Comparison of ENCODE assay signal across 15 cellular contexts in genomic region chr1:65195495-65196417, GRCh38. TPM values are rescaled to one million over a fixed set of nuclear protein-coding genes. Genes with fewer than 3 reads are reported as not detected.
A peak's percentile ranks its signal among the peaks of the same experiment; 100 is the strongest.
DNase-seq lines count a peak whose midpoint lies in the region; ATAC-seq and TF ChIP-seq lines count a peak whose summit lies in the region.
"Had no signal": no experiment of that assay in that cellular context is flagged by ENCODE, and none has a peak within 500 bp of the region (broad histone marks: within the 10 kb centered on the region; RNA-seq: fewer than 3 reads in every experiment).

No MANE protein-coding gene starts in this region.

- intact Hi-C loops in thyroid gland (cut with DNase I): no loop called here

- no peak overlapping the region for H3K4me3 ChIP-seq in fibroblast of lung (replicated peaks in 1 of 4; ENCODE audit: control extremely low read depth in 1 of 4, insufficient read depth in 1 of 4, low read depth in 3 of 4, low read length in 4 of 4)
- H3K4me3 ChIP-seq in thyroid gland (replicated peaks in 1 of 3): no peak overlapping the region

- no peak for TF ChIP-seq POLR2A in thyroid gland (IDR thresholded peaks at IDR 0.05)

- 84 to 85% methylated on average over 9 of the region's 9 CpGs for WGBS in thyroid gland, 2 donors

- H3K9me3 Mint-ChIP-seq in osteocyte (ENCODE audit: unreplicated experiment): no peaks in the 10 kb centered on the region
- H3K9me3 Mint-ChIP-seq: natural killer cell treated with Interleukin-12 subunit alpha and Interleukin-12 subunit beta and Interleukin-15 and Interleukin-18, amount 100 ng/mL, for 72 hours had no signal

- ATAC-seq in GM19455 (IDR thresholded peaks at IDR 0.05; ENCODE audit: unreplicated experiment): no peak
- no peak for ATAC-seq in GM21423 (IDR thresholded peaks at IDR 0.05; ENCODE audit: unreplicated experiment)
- ATAC-seq: natural killer cell treated with Interleukin-12 subunit alpha and Interleukin-12 subunit beta and Interleukin-15 and Interleukin-18, amount 100 ng/mL, for 72 hours; stimulated activated naive CD8-positive, alpha-beta T cell treated with anti-CD3 and anti-CD28 coated beads, Interleukin-15, Interleukin-2, amounts not matched to agents 100 U/mL and 50 U/mL, for 24 hours had no signal

- H3K27me3 ChIP-seq in fibroblast of lung (ENCODE audit: control insufficient read depth, insufficient read depth, low read length) (no peaks in the 10 kb centered on the region), thyroid gland (no peaks in the 10 kb centered on the region)

- H2AFZ ChIP-seq in fibroblast of lung (ENCODE audit: low read length): no peak overlapping the region

- H3K9ac ChIP-seq in fibroblast of lung (ENCODE audit: insufficient read depth, low read length): no peak overlapping the region

- peaks cover 18% of the 10 kb centered on the region for H3K36me3 Mint-ChIP-seq in osteocyte (ENCODE audit: unreplicated experiment)
- H3K36me3 Mint-ChIP-seq: natural killer cell treated with Interleukin-12 subunit alpha and Interleukin-12 subunit beta and Interleukin-15 and Interleukin-18, amount 100 ng/mL, for 72 hours had no signal

- TF ChIP-seq CTCF in fibroblast of lung (conservative IDR thresholded peaks at IDR 0.05 in 1 of 2, IDR thresholded peaks at IDR 0.05 in 1 of 2; ENCODE audit: low read depth in 1 of 2, low read length in 2 of 2) (no peak), osteocyte (IDR thresholded peaks at IDR 0.05) (no peak), thyroid gland (IDR thresholded peaks at IDR 0.05) (no peak)

- no peaks in the 10 kb centered on the region for H3K36me3 ChIP-seq in fibroblast of lung (ENCODE audit: control insufficient read depth, insufficient read depth, low read length)
- H3K36me3 ChIP-seq in thyroid gland: no peaks in the 10 kb centered on the region

- no peaks in the 10 kb centered on the region for H3K9me3 ChIP-seq in fibroblast of lung (ENCODE audit: control insufficient read depth, insufficient read depth, low read depth, low read length)
- H3K9me3 ChIP-seq in thyroid gland: no peaks in the 10 kb centered on the region

- H3K4me1 Mint-ChIP-seq in osteocyte (ENCODE audit: unreplicated experiment): peaks cover 14% of the 10 kb centered on the region

- no peaks in the 10 kb centered on the region for H3K79me2 ChIP-seq in fibroblast of lung (ENCODE audit: control insufficient read depth, insufficient read depth, low read length)

- no peaks in the 10 kb centered on the region for H3K4me1 ChIP-seq in fibroblast of lung (ENCODE audit: control insufficient read depth, extremely low read depth, insufficient read depth, low read length)
- no peaks in the 10 kb centered on the region for H3K4me1 ChIP-seq in thyroid gland

- H3K4me2 ChIP-seq in fibroblast of lung (ENCODE audit: extremely low read depth, insufficient read depth, low read length): no peak overlapping the region

- DNase-seq in G401 (ENCODE audit: low spot score): peak; percentile 73
- peak; percentile 92 for DNase-seq in NCI-H226
- peak; percentile 67 to 84 for DNase-seq in fibroblast of lung (ENCODE audit: low read depth in 2 of 2)
- no peak for DNase-seq in osteocyte (ENCODE audit: extremely low spot score, unreplicated experiment)
- no peak for DNase-seq in thyroid gland
- DNase-seq in Kasumi-1 (lab: John Stamatoyannopoulos, UW): no peak
- DNase-seq: activated naive CD4-positive, alpha-beta T cell treated with Interleukin-2 at 50 U/mL for 16 hours; effector CD4-positive, alpha-beta T cell; NCI-H2107; stimulated activated CD4-positive, alpha-beta T cell treated with anti-CD3 and anti-CD28 coated beads, Interleukin-15, amount 100 ng/mL, for 24 hours; stimulated activated naive CD8-positive, alpha-beta T cell treated with anti-CD3 and anti-CD28 coated beads, Interleukin-15, Interleukin-2, amounts not matched to agents 100 U/mL and 50 U/mL, for 24 hours had no signal

- peaks cover 2% of the 10 kb centered on the region for H3K27me3 Mint-ChIP-seq in osteocyte (ENCODE audit: unreplicated experiment)

- H3K27ac Mint-ChIP-seq in osteocyte (ENCODE audit: unreplicated experiment): peak overlapping the region; percentile 76
- H3K27ac Mint-ChIP-seq: natural killer cell treated with Interleukin-12 subunit alpha and Interleukin-12 subunit beta and Interleukin-15 and Interleukin-18, amount 100 ng/mL, for 72 hours had no signal

- H3K27ac ChIP-seq in fibroblast of lung (ENCODE audit: insufficient read depth, low read length) (no peak overlapping the region), thyroid gland (no peak overlapping the region)
- H3K27ac ChIP-seq: RWPE1 had no signal

- H4K20me1 ChIP-seq in fibroblast of lung (ENCODE audit: control insufficient read depth, extremely low read depth, insufficient read depth, low read length): no peaks in the 10 kb centered on the region

- no peak overlapping the region for H3K4me3 Mint-ChIP-seq in osteocyte (ENCODE audit: unreplicated experiment)
- H3K4me3 Mint-ChIP-seq: natural killer cell treated with Interleukin-12 subunit alpha and Interleukin-12 subunit beta and Interleukin-15 and Interleukin-18, amount 100 ng/mL, for 72 hours had no signal

- in situ Hi-C loops in G401 (cut with HindIII; ENCODE audit: low sequenced_read_pairs): no loop called here

RNA-seq across cellular contexts. Expression of gene AK4, which starts 47.8 kb away (rescaled TPM):
- 4.8 and 14.3 TPM in 2 replicates for total RNA-seq in G401 (2014; rRNA removed; shearing (Covaris generic))
- total RNA-seq in fibroblast of lung (6.3 and 13.9 TPM in 2 replicates), osteocyte (22.4 and 23.4 TPM in 2 replicates), thyroid gland (10 to 100 TPM in 2 of 4 donors, 1 to 10 TPM in 2; 7.8 to 13.9 (median 9.8) TPM)
- 7.2 and 49.3 TPM in 2 replicates for polyA plus RNA-seq in fibroblast of lung
- 4.6 and 19.0 TPM in 2 replicates for polyA plus RNA-seq in fibroblast of lung (2012)
- 1.8 and 25.3 TPM in 2 replicates for polyA minus RNA-seq in fibroblast of lung (ENCODE audit: low replicate concordance)

Comparison
In these comparisons a context has a peak if more than half of its experiments do, and no peak if none do; other contexts are left out.
1. DNase-seq: peak in G401 (single experiment), NCI-H226 (single experiment) and fibroblast of lung (2 of 2); none in osteocyte (single experiment), thyroid gland (0 of 2) and Kasumi-1 (0 of 2).